27 cellular contexts compared by ENCODE assay signal in genomic region chr5:71834575-71834974, GRCh38.
"Had no signal": no experiment of that assay in that cellular context is flagged by ENCODE, and none has a peak within 500 bp of the region (broad histone marks: within the 10 kb centered on the region; RNA-seq: fewer than 3 reads in every experiment).

No MANE protein-coding gene starts in this region.

- H3K27me3 Mint-ChIP-seq: activated T-helper 17 cell treated with anti-CD3 and anti-CD28 coated beads, Interleukin-2, amount 50 U/mL, for 72 hours had no signal

- H3K9me3 ChIP-seq: esophagus squamous epithelium, heart right ventricle, left lung, mucosa of descending colon, tibial nerve had no signal

- H3K4me3 ChIP-seq: esophagus squamous epithelium, heart right ventricle, left lung, lung, mucosa of descending colon, spleen, tibial nerve had no signal

- H3K36me3 Mint-ChIP-seq: natural killer cell treated with Interleukin-12 subunit alpha and Interleukin-12 subunit beta and Interleukin-15 and Interleukin-18, amount 100 ng/mL, for 72 hours had no signal

- H3K4me3 Mint-ChIP-seq: activated T-helper 17 cell treated with anti-CD3 and anti-CD28 coated beads, Interleukin-2, amount 50 U/mL, for 72 hours; natural killer cell treated with Interleukin-12 subunit alpha and Interleukin-12 subunit beta and Interleukin-15 and Interleukin-18, amount 100 ng/mL, for 72 hours had no signal

- ATAC-seq: activated T-helper 17 cell treated with anti-CD3 and anti-CD28 coated beads, Interleukin-2, amount 50 U/mL, for 72 hours; heart right ventricle; left lung; mucosa of descending colon; natural killer cell treated with Interleukin-12 subunit alpha and Interleukin-12 subunit beta and Interleukin-15 and Interleukin-18, amount 100 ng/mL, for 72 hours; right cardiac atrium had no signal

- H3K4me1 Mint-ChIP-seq: activated T-helper 17 cell treated with anti-CD3 and anti-CD28 coated beads, Interleukin-2, amount 50 U/mL, for 72 hours had no signal

- DNase-seq: activated CD4-positive, alpha-beta T cell treated with anti-CD3 and anti-CD28 coated beads for 48 hours; activated CD4-positive, alpha-beta T cell treated with anti-CD3 and anti-CD28 coated beads, Interleukin-2, amount 50 U/mL, for 48 hours; activated CD8-positive, alpha-beta memory T cell treated with anti-CD3 and anti-CD28 coated beads for 24 hours; activated gamma-delta T cell treated with Interleukin-2 at 50 U/mL for 16 hours; activated naive CD4-positive, alpha-beta T cell treated with anti-CD3 and anti-CD28 coated beads, Interleukin-2, amount 50 U/mL, for 16 hours; amniotic stem cell; caudate nucleus; cortex of kidney; esophagus squamous epithelium; foreskin melanocyte; heart right ventricle; left lung; mesendoderm; mucosa of descending colon; posterior cingulate gyrus; right cardiac atrium; spleen; stimulated activated CD4-positive, alpha-beta T cell treated with anti-CD3 and anti-CD28 coated beads, Interleukin-2, amount 100 ng/mL, for 48 hours; stimulated activated naive CD4-positive, alpha-beta T cell treated with Interleukin-2 at 50 U/mL for 16 hours; T-helper 2 cell had no signal

- FAIRE-seq: islet of Langerhans had no signal

- H3K27ac Mint-ChIP-seq: activated T-helper 17 cell treated with anti-CD3 and anti-CD28 coated beads, Interleukin-2, amount 50 U/mL, for 72 hours; natural killer cell treated with Interleukin-12 subunit alpha and Interleukin-12 subunit beta and Interleukin-15 and Interleukin-18, amount 100 ng/mL, for 72 hours had no signal

- H3K27me3 ChIP-seq: esophagus squamous epithelium, heart right ventricle, left lung, spleen, tibial nerve had no signal

- H3K9me3 Mint-ChIP-seq: activated T-helper 17 cell treated with anti-CD3 and anti-CD28 coated beads, Interleukin-2, amount 50 U/mL, for 72 hours; natural killer cell treated with Interleukin-12 subunit alpha and Interleukin-12 subunit beta and Interleukin-15 and Interleukin-18, amount 100 ng/mL, for 72 hours had no signal

- H3K27ac ChIP-seq: epithelial cell of prostate, esophagus squamous epithelium, heart right ventricle, left lung, spleen, tibial nerve, VCaP had no signal

- H3K36me3 ChIP-seq: esophagus squamous epithelium, heart right ventricle, left lung, spleen, tibial nerve had no signal
